ENCODE assay signal across 8 cellular contexts in genomic region chr16:401468-402348, GRCh38. TPM values are rescaled to one million over a fixed set of nuclear protein-coding genes. Genes with fewer than 3 reads are reported as not detected.
DNase-seq lines count a peak whose midpoint lies in the region; ATAC-seq, FAIRE-seq and TF ChIP-seq lines count a peak whose summit lies in the region.

A gene with protein sequence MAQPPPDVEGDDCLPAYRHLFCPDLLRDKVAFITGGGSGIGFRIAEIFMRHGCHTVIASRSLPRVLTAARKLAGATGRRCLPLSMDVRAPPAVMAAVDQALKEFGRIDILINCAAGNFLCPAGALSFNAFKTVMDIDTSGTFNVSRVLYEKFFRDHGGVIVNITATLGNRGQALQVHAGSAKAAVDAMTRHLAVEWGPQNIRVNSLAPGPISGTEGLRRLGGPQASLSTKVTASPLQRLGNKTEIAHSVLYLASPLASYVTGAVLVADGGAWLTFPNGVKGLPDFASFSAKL (plus strand): TSS chr16:401885. CDS start chr16:401964, 79 bp downstream.

- H3K27me3 ChIP-seq in SJCRH30 (no peaks in the 10 kb centered on the region), neutrophil (peaks cover 2% of the 10 kb centered on the region)

- H3K4me3 ChIP-seq in SJCRH30: peak within 1 kb of the TSS; percentile 71
- peak within 1 kb of the TSS; percentile 86 to 97 for H3K4me3 ChIP-seq in neutrophil (ENCODE audit: low read depth in 1 of 2, low read length in 1 of 2)

- TF ChIP-seq CTCF in neutrophil (IDR thresholded peaks at IDR 0.05) (peak; percentile 60), subcutaneous adipose tissue (IDR thresholded peaks at IDR 0.05; ENCODE audit: low read depth) (no peak)

- ATAC-seq in GM21717 (IDR thresholded peaks at IDR 0.05; ENCODE audit: unreplicated experiment): peak; percentile 39

- FAIRE-seq in frontal cortex (lab: Jason Lieb, UNC): no peak

- peak; percentile 60 for DNase-seq in DMS79 treated with DMSO at 0.1 percent for 48 hours (lab: John Stamatoyannopoulos, UW)
- peak; percentile 84 for DNase-seq in LHCN-M2 (ENCODE audit: low read depth)
- DNase-seq in SJCRH30: peak; percentile 94
- peak; percentile 97 for DNase-seq in activated naive CD4-positive, alpha-beta T cell treated with Interleukin-2 at 50 U/mL for 16 hours
- DNase-seq in frontal cortex (ENCODE audit: low spot score in 2 of 2): peak; percentile 99 to 100

- no peaks in the 10 kb centered on the region; the same call in 1 of the 2 replicates for H3K4me1 ChIP-seq in SJCRH30
- peaks cover 28 to 34% of the 10 kb centered on the region in 2 experiments for H3K4me1 ChIP-seq in neutrophil (ENCODE audit: control insufficient read depth in 1 of 2, insufficient read depth in 1 of 2, low read depth in 1 of 2, low read length in 1 of 2)

- H3K9me3 ChIP-seq in SJCRH30 (replicated peaks) (no peaks in the 10 kb centered on the region), neutrophil (no peaks in the 10 kb centered on the region)

- peak within 1 kb of the TSS; percentile 67 for H3K27ac ChIP-seq in SJCRH30
- peak within 1 kb of the TSS; percentile 95 for H3K27ac ChIP-seq in neutrophil

- H3K36me3 ChIP-seq in SJCRH30 (0 out of 2 replicates have a peak, but pooled peaks cover 2% of the 10 kb centered on the region), neutrophil (no peaks in the 10 kb centered on the region)

RNA-seq across cellular contexts. Expression of the gene that starts here (rescaled TPM):
- 18.8 and 22.6 TPM in 2 replicates for total RNA-seq in LHCN-M2 (2014; rRNA removed)
- 28.2 TPM for polyA plus RNA-seq in LHCN-M2 (2012)
- 4.8 and 5.7 TPM in 2 replicates for total RNA-seq in SJCRH30 (2014; rRNA removed; shearing (Covaris generic))
- total RNA-seq in frontal cortex: 7.7 TPM
- total RNA-seq in subcutaneous adipose tissue: 10 to 100 TPM in 3 of 4 donors, 1 to 10 TPM in 1; 9.8 to 54.8 (median 20.3) TPM

Comparison
In these comparisons a context has a peak if more than half of its experiments do, and no peak if none do; other contexts are left out.
1. Peak in every context shown above with its lines: DNase-seq, ATAC-seq, H3K4me3 ChIP-seq and H3K27ac ChIP-seq.